16 cellular contexts compared by ENCODE assay signal in genomic region chr1:64513557-64513956, GRCh38. TPM values are rescaled to one million over a fixed set of nuclear protein-coding genes. Genes with fewer than 3 reads are reported as not detected.
DNase-seq lines count a peak whose midpoint lies in the region; TF ChIP-seq lines count a peak whose summit lies in the region.
"Had no signal": no experiment of that assay in that cellular context is flagged by ENCODE, and none has a peak within 500 bp of the region (broad histone marks: within the 10 kb centered on the region; RNA-seq: fewer than 3 reads in every experiment).

No MANE protein-coding gene starts in this region.

- H3K27me3 ChIP-seq in breast epithelium, result no peaks in the 10 kb centered on the region
- no peaks in the 10 kb centered on the region for H3K27me3 ChIP-seq in esophagus muscularis mucosa
- H3K27me3 ChIP-seq in uterus, result no peaks in the 10 kb centered on the region

- CTCF ChIA-PET in MCF 10A (lab: Yijun Ruan, JAX), result interaction anchor here (1.2 to 1.7 kb wide), 3 partner anchors 13 to 244 kb away, joined by 3 to 8 read pairs (median 4); no protein-coding TSS in a partner anchor

- DNase-seq in breast epithelium (ENCODE audit: low spot score in 2 of 2), result no peak
- DNase-seq in MCF 10A (ENCODE audit: unreplicated experiment), result no peak
- no peak for DNase-seq in esophagus muscularis mucosa (ENCODE audit: extremely low spot score)
- no peak for DNase-seq in osteocyte (ENCODE audit: extremely low spot score, unreplicated experiment)
- DNase-seq in uterus, result no peak
- DNase-seq in DMS153 (lab: John Stamatoyannopoulos, UW), result no peak
- no peak for DNase-seq in SK-N-DZ (ENCODE audit: low spot score)
- no peak for DNase-seq in mesenteric fat pad (ENCODE audit: low spot score)
- DNase-seq: activated B cell treated with CpG ODN at 0.5 μM for 24 hours; activated effector memory CD4-positive, alpha-beta T cell treated with Interleukin-2 at 50 U/mL for 16 hours; CD4-positive, alpha-beta memory T cell; lower lobe of right lung; NCI-H187; NCI-H510A treated with DMSO at 0.1 percent for 48 hours had no signal

- POLR2A ChIA-PET in MCF 10A (lab: Yijun Ruan, JAX), result interaction anchor here (0.8 to 2.7 kb wide), 7 partner anchors 10 to 40 kb away, joined by 3 to 10 read pairs (median 4); no protein-coding TSS in a partner anchor

- H3K4me1 ChIP-seq in breast epithelium (peaks cover 0 to 30% of the 10 kb centered on the region in 2 donors), esophagus muscularis mucosa (peaks cover 46 to 67% (median 62%) of the 10 kb centered on the region in 4 donors), uterus (peaks cover 0 to 23% of the 10 kb centered on the region in 2 donors)

- no peak for TF ChIP-seq POLR2A in breast epithelium (IDR thresholded peaks at IDR 0.05)
- TF ChIP-seq POLR2A in esophagus muscularis mucosa (IDR thresholded peaks at IDR 0.05; ENCODE audit: low read depth), result no peak
- TF ChIP-seq POLR2A in uterus (IDR thresholded peaks at IDR 0.05), result no peak

- no peak overlapping the region for H3K4me3 Mint-ChIP-seq in MCF 10A (ENCODE audit: unreplicated experiment)
- no peak overlapping the region for H3K4me3 Mint-ChIP-seq in osteocyte (ENCODE audit: unreplicated experiment)
- H3K4me3 Mint-ChIP-seq: activated B cell treated with CpG ODN at 0.5 μM for 24 hours; CD4-positive, alpha-beta memory T cell; stimulated activated memory B cell treated with anti-CD40 and anti-IgM and Interleukin-4, amounts not matched to agents 10 μg/mL and 1 μg/mL and 100 μg/mL, for 72 hours had no signal

- H3K27ac ChIP-seq in breast epithelium (peak overlapping the region; percentile 10 to 81), esophagus muscularis mucosa (replicated peaks in 1 of 4) (peak overlapping the region; percentile 65 to 72 (median 69)), uterus (peak overlapping the region; percentile 73 to 85)

- no peaks in the 10 kb centered on the region for H3K27me3 Mint-ChIP-seq in MCF 10A (ENCODE audit: insufficient read depth, unreplicated experiment)
- peaks cover 3% of the 10 kb centered on the region for H3K27me3 Mint-ChIP-seq in osteocyte (ENCODE audit: unreplicated experiment)

- TF ChIP-seq CTCF in breast epithelium (IDR thresholded peaks at IDR 0.05), result no peak
- no peak for TF ChIP-seq CTCF in MCF 10A (IDR thresholded peaks at IDR 0.05; ENCODE audit: unreplicated experiment)
- TF ChIP-seq CTCF in esophagus muscularis mucosa (IDR thresholded peaks at IDR 0.05), result no peak
- TF ChIP-seq CTCF in osteocyte (IDR thresholded peaks at IDR 0.05), result no peak
- no peak for TF ChIP-seq CTCF in uterus (IDR thresholded peaks at IDR 0.05)

- peaks cover 22% of the 10 kb centered on the region for H3K4me1 Mint-ChIP-seq in MCF 10A (ENCODE audit: insufficient read depth, unreplicated experiment)
- H3K4me1 Mint-ChIP-seq in osteocyte (ENCODE audit: unreplicated experiment), result peaks cover 67% of the 10 kb centered on the region
- H3K4me1 Mint-ChIP-seq: CD4-positive, alpha-beta memory T cell had no signal

- BruUV-seq in MCF 10A (replicated peaks; lab: Mats Ljungman, UMichigan), result no TSS peak

- no peak for TF ChIP-seq EP300 in esophagus muscularis mucosa (IDR thresholded peaks at IDR 0.05)

- no peak overlapping the region for H3K4me3 ChIP-seq in breast epithelium
- no peak overlapping the region for H3K4me3 ChIP-seq in esophagus muscularis mucosa
- no peak overlapping the region for H3K4me3 ChIP-seq in uterus
- H3K4me3 ChIP-seq: lower lobe of right lung, skin epidermis had no signal

- intact Hi-C loops in breast epithelium (cut with DNase I; ENCODE audit: low total_unique reads) (no loop called here), MCF 10A (cut with micrococcal nuclease) (no loop called here), esophagus muscularis mucosa (cut with DNase I) (no loop called here), uterus (cut with DNase I; ENCODE audit: low total_unique reads) (no loop called here)

- H3K9me3 Mint-ChIP-seq in MCF 10A (ENCODE audit: unreplicated experiment), result no peaks in the 10 kb centered on the region
- H3K9me3 Mint-ChIP-seq in osteocyte (ENCODE audit: unreplicated experiment), result no peaks in the 10 kb centered on the region
- H3K9me3 Mint-ChIP-seq: activated B cell treated with CpG ODN at 0.5 μM for 24 hours; CD4-positive, alpha-beta memory T cell; stimulated activated memory B cell treated with anti-CD40 and anti-IgM and Interleukin-4, amounts not matched to agents 10 μg/mL and 1 μg/mL and 100 μg/mL, for 72 hours had no signal

- H3K36me3 ChIP-seq in breast epithelium (no peaks in the 10 kb centered on the region), esophagus muscularis mucosa (no peaks in the 10 kb centered on the region), uterus (no peaks in the 10 kb centered on the region)
- H3K36me3 ChIP-seq: lower lobe of right lung had no signal

- no peaks in the 10 kb centered on the region for H3K9me3 ChIP-seq in breast epithelium
- no peaks in the 10 kb centered on the region for H3K9me3 ChIP-seq in esophagus muscularis mucosa
- H3K9me3 ChIP-seq in uterus, result no peaks in the 10 kb centered on the region
- H3K9me3 ChIP-seq: lower lobe of right lung had no signal

- H3K27ac Mint-ChIP-seq in MCF 10A (ENCODE audit: low read depth, unreplicated experiment) (no peak overlapping the region), osteocyte (ENCODE audit: unreplicated experiment) (peak overlapping the region; percentile 86)
- H3K27ac Mint-ChIP-seq: activated B cell treated with CpG ODN at 0.5 μM for 24 hours; CD4-positive, alpha-beta memory T cell; stimulated activated memory B cell treated with anti-CD40 and anti-IgM and Interleukin-4, amounts not matched to agents 10 μg/mL and 1 μg/mL and 100 μg/mL, for 72 hours had no signal

- H3K36me3 Mint-ChIP-seq in MCF 10A (ENCODE audit: insufficient read depth, unreplicated experiment) (no peaks in the 10 kb centered on the region), osteocyte (ENCODE audit: unreplicated experiment) (no peaks in the 10 kb centered on the region)
- H3K36me3 Mint-ChIP-seq: CD4-positive, alpha-beta memory T cell; stimulated activated memory B cell treated with anti-CD40 and anti-IgM and Interleukin-4, amounts not matched to agents 10 μg/mL and 1 μg/mL and 100 μg/mL, for 72 hours had no signal

RNA-seq across cellular contexts. Expression of gene CACHD1, which starts 43.6 kb away (rescaled TPM):
- total RNA-seq in breast epithelium (10 to 100 TPM; 21.6 to 31.9 (median 25.3) TPM), MCF 10A (2022) (2.9 and 3.9 TPM in 2 replicates), esophagus muscularis mucosa (10 to 100 TPM in 3 of 4 donors, 1 to 10 TPM in 1; 6.6 to 10.7 (median 10.1) TPM), osteocyte (5.5 TPM in 2 replicates), uterus (10 to 100 TPM; 19.2 to 39.9 (median 28.8) TPM), mesenteric fat pad (14.4 TPM)
- 7.8 and 8.8 TPM in 2 replicates for polyA plus RNA-seq in SK-N-DZ (2014; cell fraction: cytosol; rRNA removed)
- polyA plus RNA-seq in SK-N-DZ (2014; cell fraction: nucleus; rRNA removed), result 7.1 and 10.4 TPM in 2 replicates
- polyA plus RNA-seq: CD4-positive, alpha-beta memory T cell had no signal
